In the genomic region with DNA sequence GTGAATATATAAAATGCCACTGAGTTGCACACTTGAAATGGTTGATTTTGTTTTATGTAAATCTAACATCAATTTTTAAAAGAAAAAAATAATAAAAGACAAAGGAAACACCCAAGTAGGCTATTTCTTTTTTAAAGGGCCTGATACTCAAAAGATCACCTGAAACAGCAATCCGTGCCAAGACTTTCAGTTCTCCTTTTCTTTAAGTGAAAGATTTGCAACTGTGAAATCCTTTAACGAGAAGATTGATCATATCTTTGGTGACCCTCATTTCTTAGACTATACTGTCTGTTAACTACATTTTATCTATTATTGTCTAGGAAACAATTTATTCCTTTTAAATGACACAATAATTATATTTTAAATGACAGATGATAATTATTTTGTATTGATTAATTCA, we compare ENCODE assay signal across 26 cellular contexts.
"Had no signal": no experiment of that assay in that cellular context is flagged by ENCODE, and none has a peak within 500 bp of the region (broad histone marks: within the 10 kb centered on the region; RNA-seq: fewer than 3 reads in every experiment).

No MANE protein-coding gene starts in this region.

- FAIRE-seq: small intestine, urothelium cell line had no signal

- H3K9me3 ChIP-seq: neutrophil, psoas muscle, right lobe of liver, sigmoid colon, stomach, thoracic aorta, thyroid gland, tibial nerve, upper lobe of left lung, vagina had no signal

- H3K9ac ChIP-seq: parathyroid adenoma had no signal

- H3K36me3 ChIP-seq: neutrophil, right lobe of liver, sigmoid colon, stomach, thoracic aorta, thyroid gland, tibial nerve, upper lobe of left lung, vagina had no signal

- DNase-seq: nephron progenitor cell; nucleus accumbens; posterior cingulate gyrus; psoas muscle; right cardiac atrium; right lobe of liver; sigmoid colon; small intestine; stimulated activated CD4-positive, alpha-beta T cell treated with anti-CD3 and anti-CD28 coated beads, Interleukin-15, amount 100 ng/mL, for 24 hours; stimulated activated CD4-positive, alpha-beta T cell treated with anti-CD3 and anti-CD28 coated beads, Interleukin-2, amount 100 ng/mL, for 24 hours; stimulated activated CD4-positive, alpha-beta T cell treated with anti-CD3 and anti-CD28 coated beads, Interleukin-2, amount 100 ng/mL, for 48 hours; stimulated activated CD4-positive, alpha-beta T cell treated with anti-CD3 and anti-CD28 coated beads, Interleukin-4, amount 100 ng/mL, for 24 hours; stimulated activated naive B cell treated with anti-CD40 and anti-IgM and Interleukin-4, amounts not matched to agents 10 μg/mL and 1 μg/mL and 100 μg/mL, for 72 hours; stimulated activated naive CD4-positive, alpha-beta T cell treated with Interleukin-2 at 50 U/mL for 16 hours; stomach; thyroid gland; trophoblast cell; upper lobe of left lung had no signal

- H3K4me1 ChIP-seq: parathyroid adenoma, psoas muscle, right lobe of liver, sigmoid colon, stomach, thyroid gland, tibial nerve, upper lobe of left lung, vagina had no signal

- H3K27ac ChIP-seq: neutrophil, parathyroid adenoma, psoas muscle, right lobe of liver, sigmoid colon, stomach, thoracic aorta, thyroid gland, tibial nerve, upper lobe of left lung, vagina had no signal

- H3K79me2 ChIP-seq: parathyroid adenoma had no signal

- H3K27me3 ChIP-seq: neutrophil, right lobe of liver, sigmoid colon, stomach, thyroid gland, tibial nerve, upper lobe of left lung, vagina had no signal

- H2AFZ ChIP-seq: parathyroid adenoma had no signal

- H3K4me3 ChIP-seq: psoas muscle, right lobe of liver, sigmoid colon, stomach, thoracic aorta, thyroid gland, tibial nerve, upper lobe of left lung, vagina had no signal

- ATAC-seq: natural killer cell treated with Interleukin-12 subunit alpha and Interleukin-12 subunit beta and Interleukin-15 and Interleukin-18, amount 100 ng/mL, for 72 hours; psoas muscle; right cardiac atrium; right lobe of liver; stimulated activated effector memory CD8-positive, alpha-beta T cell treated with anti-CD3 and anti-CD28 coated beads, Interleukin-12 subunit alpha, Interleukin-12 subunit beta, amount 100 ng/mL, for 72 hours; stimulated activated naive B cell treated with anti-CD40 and anti-IgM and Interleukin-4, amounts not matched to agents 10 μg/mL and 1 μg/mL and 100 μg/mL, for 72 hours had no signal
